Comparison of ENCODE assay signal across 8 cellular contexts in genomic region chrX:19904778-19905367, GRCh38. TPM values are rescaled to one million over a fixed set of nuclear protein-coding genes. Genes with fewer than 3 reads are reported as not detected.
A peak's percentile ranks its signal among the peaks of the same experiment; 100 is the strongest.
DNase-seq lines count a peak whose midpoint lies in the region; ATAC-seq and TF ChIP-seq lines count a peak whose summit lies in the region.

No MANE protein-coding gene starts in this region.

- POLR2A ChIA-PET in AG04449 (lab: Yijun Ruan, JAX) (no interaction called here), HEK293T (lab: Yijun Ruan, JAX) (interaction anchor here (1.3 kb wide), 1 partner anchor 236 kb away, joined by 4 read pairs; no protein-coding TSS in a partner anchor)

- no peaks in the 10 kb centered on the region for H3K27me3 ChIP-seq in WERI-Rb-1 (ENCODE audit: insufficient read depth, low read depth, severe bottlenecking)
- no peaks in the 10 kb centered on the region for H3K27me3 ChIP-seq in foreskin keratinocyte

- H3K4me1 ChIP-seq in foreskin keratinocyte, result no peaks in the 10 kb centered on the region

- H3K27ac ChIP-seq in WERI-Rb-1 (no peak overlapping the region), foreskin keratinocyte (no peak overlapping the region)

- DNase-seq in AG04449 (ENCODE audit: low read depth, low spot score), result no peak
- DNase-seq in G401 (ENCODE audit: low spot score), result peak; percentile 56
- peak; percentile 68 for DNase-seq in HEK293T (ENCODE audit: extremely low spot score)
- peak; percentile 8 for DNase-seq in NCI-H2081 treated with DMSO at 0.1 percent for 48 hours (lab: John Stamatoyannopoulos, UW)
- peak; percentile 17 for DNase-seq in WERI-Rb-1
- peak; percentile 27 to 58 for DNase-seq in foreskin keratinocyte
- peak; percentile 57 for DNase-seq in renal cortical epithelial cell (ENCODE audit: low read depth)

- CTCF ChIA-PET in AG04449 (lab: Yijun Ruan, JAX) (interaction anchor here (0.8 to 2.3 kb wide), 19 partner anchors 10 to 229 kb away, joined by 3 to 21 read pairs (median 3); partner anchors contain the start of gene BCLAF3), HEK293T (lab: Yijun Ruan, JAX) (interaction anchor here (0.5 to 1.5 kb wide), 12 partner anchors 9 to 522 kb away, joined by 3 to 17 read pairs (median 3); no protein-coding TSS in a partner anchor)

- ATAC-seq in foreskin keratinocyte, result peak; percentile 75
- ATAC-seq in HG02840 (IDR thresholded peaks at IDR 0.05; ENCODE audit: low FRiP score, unreplicated experiment), result no peak

- H3K4me3 ChIP-seq in AG04449 (ENCODE audit: low read depth, low read length) (no peak overlapping the region), WERI-Rb-1 (ENCODE audit: low read depth, low read length) (no peak overlapping the region)

- in situ Hi-C loops in G401 (cut with HindIII; ENCODE audit: low sequenced_read_pairs), result no loop called here

- no peaks in the 10 kb centered on the region for H3K36me3 ChIP-seq in WERI-Rb-1

- peak; percentile 46 for TF ChIP-seq CTCF in AG04449 (IDR thresholded peaks at IDR 0.05; ENCODE audit: insufficient read depth, low read length, missing control alignments)
- TF ChIP-seq CTCF in WERI-Rb-1 (IDR thresholded peaks at IDR 0.05; ENCODE audit: low read depth, low read length), result peak; percentile 73
- peak; percentile 80 for TF ChIP-seq CTCF in foreskin keratinocyte (conservative IDR thresholded peaks at IDR 0.05)

- H3K9me3 ChIP-seq in WERI-Rb-1 (ENCODE audit: severe bottlenecking), result no peaks in the 10 kb centered on the region

TF ChIP-seq in HEK293T, 16 proteins besides CTCF, POLR2A, EP300 and RAD21:
- TF ChIP-seq L3MBTL2 (conservative IDR thresholded peaks at IDR 0.05) (no peak), HDGF (IDR thresholded peaks at IDR 0.05; ENCODE audit: borderline replicate concordance) (no peak), NFRKB (IDR thresholded peaks at IDR 0.05) (no peak), SP1 (IDR thresholded peaks at IDR 0.05) (no peak), ELF4 (IDR thresholded peaks at IDR 0.05) (no peak), FOXM1 (IDR thresholded peaks at IDR 0.05; ENCODE audit: borderline replicate concordance) (no peak), PKNOX1 (IDR thresholded peaks at IDR 0.05) (no peak), FOXK2 (IDR thresholded peaks at IDR 0.05) (no peak), TARDBP (IDR thresholded peaks at IDR 0.05) (no peak), BHLHE40 (IDR thresholded peaks at IDR 0.05; ENCODE audit: borderline replicate concordance) (no peak), ZNF384 (IDR thresholded peaks at IDR 0.05) (no peak), SUZ12 (IDR thresholded peaks at IDR 0.05) (no peak), LEF1 (IDR thresholded peaks at IDR 0.05; ENCODE audit: borderline replicate concordance) (no peak), CTBP1 (IDR thresholded peaks at IDR 0.05; ENCODE audit: borderline replicate concordance) (no peak), FOXA1 (IDR thresholded peaks at IDR 0.05) (no peak), ARNT (IDR thresholded peaks at IDR 0.05) (no peak)

RNA-seq across cellular contexts. Expression of gene SH3KBP1, which starts 17.5 kb away (rescaled TPM):
- total RNA-seq in G401 (2014; rRNA removed; shearing (Covaris generic)), result 16.7 and 26.8 TPM in 2 replicates
- total RNA-seq in foreskin keratinocyte (16.6 and 24.5 TPM in 2 replicates), renal cortical epithelial cell (11.8 and 37.9 TPM in 2 replicates)
- polyA plus RNA-seq in foreskin keratinocyte, result 12.0 and 17.9 TPM in 2 replicates
